In the genomic region with DNA sequence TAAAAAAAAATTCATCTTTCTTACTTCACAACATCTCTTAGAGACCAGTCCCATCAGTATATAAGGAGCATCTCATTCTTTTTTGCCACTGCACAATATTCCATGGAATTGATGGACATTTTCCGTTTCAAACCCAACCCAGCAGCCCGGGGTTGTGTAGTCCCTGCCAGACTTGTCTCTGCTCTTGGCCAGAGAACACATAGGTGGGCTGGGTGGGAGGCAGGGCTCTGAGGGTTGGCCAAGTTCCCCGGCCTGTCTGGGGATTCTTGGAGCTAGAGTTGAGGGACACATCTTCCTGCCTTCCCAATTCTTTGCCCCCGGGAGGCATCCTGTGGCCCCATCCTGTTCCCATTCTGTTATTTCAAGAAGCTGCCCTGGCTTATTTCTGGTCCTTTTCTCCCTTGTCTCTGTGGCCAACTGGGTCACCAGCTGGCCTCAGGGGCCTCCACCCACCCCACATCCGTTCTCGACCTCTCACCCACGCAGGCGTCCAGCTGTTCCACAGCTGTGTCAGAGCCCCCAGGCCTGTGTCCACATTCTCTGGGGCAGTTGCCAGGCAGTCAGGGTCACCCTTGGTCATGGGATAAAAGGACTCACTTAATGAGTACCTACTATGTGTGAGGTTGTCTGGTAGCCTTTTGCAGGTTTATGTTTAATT, we compare ENCODE assay signal across 19 cellular contexts. TPM values are rescaled to one million over a fixed set of nuclear protein-coding genes. Genes with fewer than 3 reads are reported as not detected.
DNase-seq lines count a peak whose midpoint lies in the region; ATAC-seq and TF ChIP-seq lines count a peak whose summit lies in the region.
"Had no signal": no experiment of that assay in that cellular context is flagged by ENCODE, and none has a peak within 500 bp of the region (broad histone marks: within the 10 kb centered on the region; RNA-seq: fewer than 3 reads in every experiment).

No MANE protein-coding gene starts in this region.

- no peak overlapping the region for H3K4me3 ChIP-seq in HFF-Myc (replicated peaks; ENCODE audit: low read depth, low read length)
- H3K4me3 ChIP-seq in fibroblast of villous mesenchyme (ENCODE audit: low read depth, low read length) = no peak overlapping the region
- H3K4me3 ChIP-seq: cardiac muscle cell had no signal

- H3K36me3 Mint-ChIP-seq in osteocyte (ENCODE audit: unreplicated experiment) = no peaks in the 10 kb centered on the region
- no peaks in the 10 kb centered on the region for H3K36me3 Mint-ChIP-seq in activated T-helper 1 cell treated with anti-CD3 and anti-CD28 coated beads, Interleukin-12 subunit alpha, Interleukin-12 subunit beta, Interleukin-2, Interleukin-4 antibody, amounts not matched to agents 30 ng/mL and 10 ng/mL and 1 ng/mL, durations not matched to agents 14 hours and 24 hours and 36 hours (ENCODE audit: low read depth)
- H3K36me3 Mint-ChIP-seq: WTC11 had no signal

- intact Hi-C loops in activated T-helper 1 cell treated with anti-CD3 and anti-CD28 coated beads, Interleukin-12 subunit alpha, Interleukin-12 subunit beta, Interleukin-2, Interleukin-4 antibody, amounts not matched to agents 30 ng/mL and 10 ng/mL and 1 ng/mL, durations not matched to agents 14 hours and 24 hours and 36 hours (cut with micrococcal nuclease) = no loop called here

- TF ChIP-seq CTCF in HFF-Myc (IDR thresholded peaks at IDR 0.05; ENCODE audit: low read depth, low read length, missing control alignments) = no peak
- TF ChIP-seq CTCF in fibroblast of villous mesenchyme (IDR thresholded peaks at IDR 0.05; ENCODE audit: insufficient read depth, low read depth, low read length) = no peak
- TF ChIP-seq CTCF in osteocyte (IDR thresholded peaks at IDR 0.05) = no peak

- H3K27ac Mint-ChIP-seq in osteocyte (ENCODE audit: unreplicated experiment) = peak overlapping the region; percentile 25
- H3K27ac Mint-ChIP-seq in activated T-helper 1 cell treated with anti-CD3 and anti-CD28 coated beads, Interleukin-12 subunit alpha, Interleukin-12 subunit beta, Interleukin-2, Interleukin-4 antibody, amounts not matched to agents 30 ng/mL and 10 ng/mL and 1 ng/mL, durations not matched to agents 14 hours and 24 hours and 36 hours = no peak overlapping the region
- H3K27ac Mint-ChIP-seq: H9, WTC11 had no signal

- peaks cover 13% of the 10 kb centered on the region for H3K4me1 Mint-ChIP-seq in osteocyte (ENCODE audit: unreplicated experiment)
- H3K4me1 Mint-ChIP-seq in activated T-helper 1 cell treated with anti-CD3 and anti-CD28 coated beads, Interleukin-12 subunit alpha, Interleukin-12 subunit beta, Interleukin-2, Interleukin-4 antibody, amounts not matched to agents 30 ng/mL and 10 ng/mL and 1 ng/mL, durations not matched to agents 14 hours and 24 hours and 36 hours (ENCODE audit: low read depth) = peaks cover 27% of the 10 kb centered on the region

- ATAC-seq in GM21447 (IDR thresholded peaks at IDR 0.05; ENCODE audit: unreplicated experiment) = no peak
- no peak for ATAC-seq in HG03469 (IDR thresholded peaks at IDR 0.05; ENCODE audit: unreplicated experiment)
- ATAC-seq: naive thymus-derived CD4-positive, alpha-beta T cell; WTC11 had no signal

- peaks cover 5% of the 10 kb centered on the region for H3K27me3 Mint-ChIP-seq in osteocyte (ENCODE audit: unreplicated experiment)
- no peaks in the 10 kb centered on the region for H3K27me3 Mint-ChIP-seq in activated T-helper 1 cell treated with anti-CD3 and anti-CD28 coated beads, Interleukin-12 subunit alpha, Interleukin-12 subunit beta, Interleukin-2, Interleukin-4 antibody, amounts not matched to agents 30 ng/mL and 10 ng/mL and 1 ng/mL, durations not matched to agents 14 hours and 24 hours and 36 hours (ENCODE audit: insufficient read depth)
- H3K27me3 Mint-ChIP-seq: naive thymus-derived CD4-positive, alpha-beta T cell had no signal

- H3K4me3 Mint-ChIP-seq in osteocyte (ENCODE audit: unreplicated experiment) = no peak overlapping the region
- no peak overlapping the region for H3K4me3 Mint-ChIP-seq in activated T-helper 1 cell treated with anti-CD3 and anti-CD28 coated beads, Interleukin-12 subunit alpha, Interleukin-12 subunit beta, Interleukin-2, Interleukin-4 antibody, amounts not matched to agents 30 ng/mL and 10 ng/mL and 1 ng/mL, durations not matched to agents 14 hours and 24 hours and 36 hours
- H3K4me3 Mint-ChIP-seq: H9; naive thymus-derived CD4-positive, alpha-beta T cell; WTC11 had no signal

- DNase-seq in AG08395 (ENCODE audit: low spot score) = peak; percentile 35
- DNase-seq in HFF-Myc (ENCODE audit: extremely low read depth, low read depth) = peak; percentile 9
- peak; percentile 62 for DNase-seq in fibroblast of villous mesenchyme (ENCODE audit: low read depth)
- DNase-seq in osteocyte (ENCODE audit: extremely low spot score, unreplicated experiment) = peak; percentile 84
- no peak for DNase-seq in activated T-helper 1 cell treated with anti-CD3 and anti-CD28 coated beads, Interleukin-12 subunit alpha, Interleukin-12 subunit beta, Interleukin-2, Interleukin-4 antibody, amounts not matched to agents 30 ng/mL and 10 ng/mL and 1 ng/mL, durations not matched to agents 14 hours and 24 hours and 36 hours (ENCODE audit: low spot score)
- no peak for DNase-seq in HuH-7 (ENCODE audit: low spot score)
- DNase-seq: activated naive CD4-positive, alpha-beta T cell; Calu3; H9; KBM-7; naive thymus-derived CD4-positive, alpha-beta T cell; NCI-H1436 treated with DMSO at 0.1 percent for 48 hours; NCI-H345; stimulated activated CD4-positive, alpha-beta T cell treated with anti-CD3 and anti-CD28 coated beads, Interleukin-4, amount 100 ng/mL, for 1 hour had no signal

- H3K9me3 Mint-ChIP-seq in osteocyte (ENCODE audit: unreplicated experiment) = no peaks in the 10 kb centered on the region
- peaks cover 7% of the 10 kb centered on the region for H3K9me3 Mint-ChIP-seq in activated T-helper 1 cell treated with anti-CD3 and anti-CD28 coated beads, Interleukin-12 subunit alpha, Interleukin-12 subunit beta, Interleukin-2, Interleukin-4 antibody, amounts not matched to agents 30 ng/mL and 10 ng/mL and 1 ng/mL, durations not matched to agents 14 hours and 24 hours and 36 hours
- H3K9me3 Mint-ChIP-seq: H9 had no signal

RNA-seq across cellular contexts. Expression of gene CCDC63, which starts 52.0 kb away (rescaled TPM):
- not detected in 2 replicates for total RNA-seq in fibroblast of villous mesenchyme
- not detected in 2 replicates for total RNA-seq in osteocyte
- not detected in 2 replicates for total RNA-seq in activated T-helper 1 cell treated with anti-CD3 and anti-CD28 coated beads, Interleukin-12 subunit alpha, Interleukin-12 subunit beta, Interleukin-2, Interleukin-4 antibody, amounts not matched to agents 30 ng/mL and 10 ng/mL and 1 ng/mL, durations not matched to agents 14 hours and 24 hours and 36 hours
- total RNA-seq: activated CD8-positive, alpha-beta memory T cell treated with anti-CD3 and anti-CD28 coated beads for 36 hours; Calu3; cardiac muscle cell; naive thymus-derived CD4-positive, alpha-beta T cell had no signal

RNA-seq across cellular contexts. Expression of gene PPP1CC, which starts 52.1 kb away (rescaled TPM):
- total RNA-seq in fibroblast of villous mesenchyme (82.8 and 139 TPM in 2 replicates), osteocyte (99.0 and 102 TPM in 2 replicates)
- total RNA-seq in activated T-helper 1 cell treated with anti-CD3 and anti-CD28 coated beads, Interleukin-12 subunit alpha, Interleukin-12 subunit beta, Interleukin-2, Interleukin-4 antibody, amounts not matched to agents 30 ng/mL and 10 ng/mL and 1 ng/mL, durations not matched to agents 14 hours and 24 hours and 36 hours = 449 and 469 TPM in 2 replicates

Comparison
In these comparisons a context has a peak if more than half of its experiments do, and no peak if none do; other contexts are left out.
1. DNase-seq: peak in AG08395 (single experiment), HFF-Myc (single experiment), fibroblast of villous mesenchyme (single experiment) and osteocyte (single experiment); none in activated T-helper 1 cell treated with anti-CD3 and anti-CD28 coated beads, Interleukin-12 subunit alpha, Interleukin-12 subunit beta, Interleukin-2, Interleukin-4 antibody, amounts not matched to agents 30 ng/mL and 10 ng/mL and 1 ng/mL, durations not matched to agents 14 hours and 24 hours and 36 hours (single experiment) and HuH-7 (single experiment).